8 cellular contexts compared by ENCODE assay signal in the genomic region with DNA sequence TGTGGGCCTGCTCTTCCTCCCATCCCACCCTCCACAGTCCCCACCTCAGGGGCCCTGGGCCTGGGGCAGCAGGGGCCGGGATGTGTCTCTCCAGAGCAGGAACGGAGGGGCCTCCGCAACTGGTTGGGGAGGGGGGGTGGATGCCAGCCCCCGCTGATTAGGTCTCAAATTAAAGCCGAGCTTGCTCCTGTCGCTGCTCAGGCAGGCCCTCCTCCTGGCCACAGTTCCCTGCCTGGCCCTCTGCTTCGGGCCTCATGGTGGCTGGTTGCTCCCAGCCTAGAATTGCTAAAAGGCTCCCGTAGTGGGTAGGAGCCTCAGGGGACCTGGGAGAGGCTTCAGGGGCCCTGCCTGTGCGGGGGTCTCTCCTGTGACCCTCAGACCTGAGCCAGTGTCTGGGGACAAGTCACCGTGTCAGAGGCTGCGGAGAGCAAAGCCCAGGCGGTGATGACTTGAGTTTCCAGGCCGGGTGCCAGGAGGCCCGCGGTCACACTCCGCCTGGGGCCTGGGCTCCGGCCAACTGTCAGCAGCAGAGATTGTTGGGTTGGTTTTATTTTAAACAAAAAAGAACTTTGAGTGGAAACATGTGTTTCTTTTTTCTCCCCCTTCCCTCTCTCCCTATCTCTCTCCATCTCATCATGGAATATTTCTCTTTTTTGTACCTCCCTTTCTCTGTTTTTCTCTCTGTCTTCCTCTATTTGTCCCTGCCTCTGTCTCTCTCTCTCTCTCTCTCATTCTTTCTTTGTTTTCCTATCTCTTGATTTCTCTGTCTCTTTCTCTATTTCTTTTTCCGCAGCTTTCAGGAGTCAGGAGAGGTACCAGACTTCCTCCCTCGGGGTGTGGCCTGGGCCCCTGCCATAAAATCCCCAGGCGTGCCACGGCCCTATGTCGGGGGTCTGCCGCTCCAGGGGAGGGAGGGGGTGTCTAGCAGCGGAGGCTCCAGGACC. TPM values are rescaled to one million over a fixed set of nuclear protein-coding genes. Genes with fewer than 3 reads are reported as not detected.
DNase-seq lines count a peak whose midpoint lies in the region; ATAC-seq and TF ChIP-seq lines count a peak whose summit lies in the region.

No MANE protein-coding gene starts in this region.

- H3K79me2 ChIP-seq in mammary epithelial cell (ENCODE audit: insufficient read depth, low read length): no peaks in the 10 kb centered on the region

- no peak overlapping the region for H3K4me3 ChIP-seq in mammary epithelial cell (replicated peaks in 1 of 3; ENCODE audit: insufficient read depth in 1 of 3, low read depth in 2 of 3, low read length in 3 of 3)

- H3K36me3 ChIP-seq in mammary epithelial cell (ENCODE audit: insufficient read depth, low read length): no peaks in the 10 kb centered on the region

- in situ Hi-C loops in mammary epithelial cell (cut with MboI; ENCODE audit: low sequenced_read_pairs in 2 of 2): no loop called here

- dilution Hi-C loops in mammary epithelial cell (cut with HindIII; ENCODE audit: low sequenced_read_pairs): no loop called here

- H3K4me3 Mint-ChIP-seq in activated naive CD4-positive, alpha-beta T cell treated with anti-CD3 and anti-CD28 coated beads, Interleukin-2, amount 10 ng/mL, durations not matched to agents 7 days and 5 days: no peak overlapping the region
- no peak overlapping the region for H3K4me3 Mint-ChIP-seq in activated naive CD4-positive, alpha-beta T cell treated with anti-CD3 and anti-CD28 coated beads for 36 hours

- H3K9me3 Mint-ChIP-seq in activated naive CD4-positive, alpha-beta T cell treated with anti-CD3 and anti-CD28 coated beads, Interleukin-2, amount 10 ng/mL, durations not matched to agents 7 days and 5 days: no peaks in the 10 kb centered on the region
- no peaks in the 10 kb centered on the region for H3K9me3 Mint-ChIP-seq in activated naive CD4-positive, alpha-beta T cell treated with anti-CD3 and anti-CD28 coated beads for 36 hours

- H3K4me2 ChIP-seq in mammary epithelial cell (ENCODE audit: insufficient read depth, low read depth, low read length): peak overlapping the region; percentile 54

- no peak overlapping the region for H3K9ac ChIP-seq in mammary epithelial cell (ENCODE audit: insufficient read depth, low read length)

- H3K27ac Mint-ChIP-seq in activated naive CD4-positive, alpha-beta T cell treated with anti-CD3 and anti-CD28 coated beads, Interleukin-2, amount 10 ng/mL, durations not matched to agents 7 days and 5 days: peak overlapping the region; percentile 19
- H3K27ac Mint-ChIP-seq in activated naive CD4-positive, alpha-beta T cell treated with anti-CD3 and anti-CD28 coated beads for 36 hours: no peak overlapping the region

- H4K20me1 ChIP-seq in mammary epithelial cell (ENCODE audit: insufficient read depth, low read length): no peaks in the 10 kb centered on the region

- H3K4me1 Mint-ChIP-seq in activated naive CD4-positive, alpha-beta T cell treated with anti-CD3 and anti-CD28 coated beads, Interleukin-2, amount 10 ng/mL, durations not matched to agents 7 days and 5 days: no peaks in the 10 kb centered on the region
- H3K4me1 Mint-ChIP-seq in activated naive CD4-positive, alpha-beta T cell treated with anti-CD3 and anti-CD28 coated beads for 36 hours (ENCODE audit: low read depth): no peaks in the 10 kb centered on the region

- H3K36me3 Mint-ChIP-seq in activated naive CD4-positive, alpha-beta T cell treated with anti-CD3 and anti-CD28 coated beads, Interleukin-2, amount 10 ng/mL, durations not matched to agents 7 days and 5 days: no peaks in the 10 kb centered on the region
- H3K36me3 Mint-ChIP-seq in activated naive CD4-positive, alpha-beta T cell treated with anti-CD3 and anti-CD28 coated beads for 36 hours (ENCODE audit: low read depth): no peaks in the 10 kb centered on the region

- 13% methylated on average over 12 of the region's 24 CpGs for WGBS in mammary epithelial cell (ENCODE audit: low coverage, missing lambda C conversion rate)

- no TSS peak for BruUV-seq in mammary epithelial cell (replicated peaks; lab: Mats Ljungman, UMichigan)

- H3K27me3 Mint-ChIP-seq in activated naive CD4-positive, alpha-beta T cell treated with anti-CD3 and anti-CD28 coated beads, Interleukin-2, amount 10 ng/mL, durations not matched to agents 7 days and 5 days: peaks cover 54% of the 10 kb centered on the region
- H3K27me3 Mint-ChIP-seq in activated naive CD4-positive, alpha-beta T cell treated with anti-CD3 and anti-CD28 coated beads for 36 hours (ENCODE audit: low read depth): no peaks in the 10 kb centered on the region

- no peaks in the 10 kb centered on the region for H3K27me3 ChIP-seq in mammary epithelial cell (ENCODE audit: insufficient read depth, low read length)
- no peaks in the 10 kb centered on the region for H3K27me3 ChIP-seq in layer of hippocampus (ENCODE audit: control insufficient read depth, insufficient read depth, low read length)

- TF ChIP-seq CTCF in mammary epithelial cell (conservative IDR thresholded peaks at IDR 0.05 in 1 of 2, IDR thresholded peaks at IDR 0.05 in 1 of 2; ENCODE audit: extremely low read depth in 1 of 2, insufficient read depth in 1 of 2, low read depth in 1 of 2, low read length in 2 of 2): no peak

- H3K27ac ChIP-seq in mammary epithelial cell (ENCODE audit: insufficient read depth, low read depth, low read length): peak overlapping the region; percentile 68
- H3K27ac ChIP-seq in layer of hippocampus (ENCODE audit: low read depth, low read length): peak overlapping the region; percentile 87
- peak overlapping the region; percentile 0 for H3K27ac ChIP-seq in substantia nigra (ENCODE audit: low read depth, low read length, poor library complexity, severe bottlenecking)

- intact Hi-C loops in activated naive CD4-positive, alpha-beta T cell treated with anti-CD3 and anti-CD28 coated beads for 36 hours (cut with micrococcal nuclease): no loop called here
- intact Hi-C loops in mammary epithelial cell (cut with micrococcal nuclease): no loop called here

- ATAC-seq in HG02870 (IDR thresholded peaks at IDR 0.05; ENCODE audit: unreplicated experiment) (no peak), HG03565 (IDR thresholded peaks at IDR 0.05; ENCODE audit: unreplicated experiment) (no peak)

- peak overlapping the region; percentile 16 for H2AFZ ChIP-seq in mammary epithelial cell (ENCODE audit: low read depth, low read length)

- DNase-seq in activated naive CD4-positive, alpha-beta T cell treated with anti-CD3 and anti-CD28 coated beads, Interleukin-2, amount 10 ng/mL, durations not matched to agents 7 days and 5 days: no peak
- DNase-seq in activated naive CD4-positive, alpha-beta T cell treated with anti-CD3 and anti-CD28 coated beads for 36 hours: no peak
- DNase-seq in mammary epithelial cell: peak; percentile 77
- peak in 42 of 49 donors; percentile 10 to 90 (median 60) for DNase-seq in substantia nigra (lab: John Stamatoyannopoulos, UW)
- no peak for DNase-seq in HPDE6-E6E7 (ENCODE audit: extremely low spot score)

- CTCF ChIA-PET in activated naive CD4-positive, alpha-beta T cell treated with anti-CD3 and anti-CD28 coated beads, Interleukin-2, amount 10 ng/mL, durations not matched to agents 7 days and 5 days (lab: Charles Lee): interaction anchor here (0.8 kb wide), 2 partner anchors 10 to 97 kb away, joined by 3 read pairs; no protein-coding TSS in a partner anchor
- CTCF ChIA-PET in activated naive CD4-positive, alpha-beta T cell treated with anti-CD3 and anti-CD28 coated beads for 36 hours (lab: Charles Lee): interaction anchor here (0.6 kb wide), 1 partner anchor 62 kb away, joined by 5 read pairs; no protein-coding TSS in a partner anchor
- CTCF ChIA-PET in mammary epithelial cell (lab: Charles Lee; ENCODE audit: low non-redundant PET): no interaction called here

- no peaks in the 10 kb centered on the region for H3K9me3 ChIP-seq in mammary epithelial cell (replicated peaks; ENCODE audit: insufficient read depth, low read length)

- peaks cover 62% of the 10 kb centered on the region for H3K4me1 ChIP-seq in mammary epithelial cell (ENCODE audit: insufficient read depth, low read length)

RNA-seq across cellular contexts. Expression of a gene that starts 20.0 kb away (rescaled TPM):
- under 1 TPM; 0.29 to 0.54 TPM for total RNA-seq in activated naive CD4-positive, alpha-beta T cell treated with anti-CD3 and anti-CD28 coated beads for 36 hours
- 100 to 1,000 TPM in 1 of 2 donors, 10 to 100 TPM in 1; 77.3 to 181 TPM for total RNA-seq in mammary epithelial cell
- 91.7 TPM for polyA plus RNA-seq in mammary epithelial cell
- 181 TPM for polyA minus RNA-seq in mammary epithelial cell

RNA-seq across cellular contexts. Expression of a gene that starts 36.6 kb away (rescaled TPM):
- 1 to 10 TPM; 5.3 to 5.9 TPM for total RNA-seq in activated naive CD4-positive, alpha-beta T cell treated with anti-CD3 and anti-CD28 coated beads for 36 hours
- total RNA-seq in mammary epithelial cell: 1 to 10 TPM; 3.0 to 3.5 TPM
- 4.0 TPM for polyA plus RNA-seq in mammary epithelial cell
- 2.0 TPM for polyA minus RNA-seq in mammary epithelial cell

Comparison
In these comparisons a context has a peak if more than half of its experiments do, and no peak if none do; other contexts are left out.
1. DNase-seq: peak in mammary epithelial cell (single experiment) and substantia nigra (42 of 49); none in activated naive CD4-positive, alpha-beta T cell treated with anti-CD3 and anti-CD28 coated beads, Interleukin-2, amount 10 ng/mL, durations not matched to agents 7 days and 5 days (single experiment), activated naive CD4-positive, alpha-beta T cell treated with anti-CD3 and anti-CD28 coated beads for 36 hours (single experiment) and HPDE6-E6E7 (single experiment).
2. H3K27ac ChIP-seq: peak in every context shown above with its lines; median percentile 87 in layer of hippocampus; 68 in mammary epithelial cell; 0 in substantia nigra.
3. RNA of a gene that starts 20.0 kb away (total RNA-seq): 77.3 to 181 TPM in mammary epithelial cell; 0.29 to 0.54 TPM in activated naive CD4-positive, alpha-beta T cell treated with anti-CD3 and anti-CD28 coated beads for 36 hours; every median in the first group is over 10 times any median in the second.